22 cellular contexts compared by ENCODE assay signal in the genomic region with DNA sequence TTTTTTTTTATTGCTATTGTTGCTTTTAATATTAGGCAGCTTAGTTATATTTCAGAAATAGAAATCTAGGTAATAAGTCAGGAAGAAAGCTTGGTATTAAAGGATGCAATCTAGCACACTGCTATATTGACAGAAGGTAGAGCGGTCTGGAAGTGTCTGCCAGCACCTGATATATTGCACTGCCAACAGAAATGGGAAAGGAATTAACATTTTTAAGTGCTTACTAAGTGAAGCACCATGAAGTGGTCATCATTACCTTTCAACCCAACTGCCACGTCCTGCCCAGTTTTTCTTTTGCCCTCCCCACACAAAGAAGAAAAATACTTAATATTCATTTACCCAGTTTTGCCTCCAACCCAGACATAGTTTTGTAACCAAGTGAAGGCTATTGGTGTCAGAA.
DNase-seq lines count a peak whose midpoint lies in the region; ATAC-seq and TF ChIP-seq lines count a peak whose summit lies in the region.
"Had no signal": no experiment of that assay in that cellular context is flagged by ENCODE, and none has a peak within 500 bp of the region (broad histone marks: within the 10 kb centered on the region; RNA-seq: fewer than 3 reads in every experiment).

No MANE protein-coding gene starts in this region.

- no peak overlapping the region for H2BK12ac ChIP-seq in mesenchymal stem cell (ENCODE audit: low read length in 2 of 2)

- H4K8ac ChIP-seq in mesenchymal stem cell (ENCODE audit: low read length), result no peak overlapping the region

- H3K4me2 ChIP-seq in mesenchymal stem cell (ENCODE audit: low read length, poor library complexity, severe bottlenecking), result no peak overlapping the region
- H3K4me2 ChIP-seq: GM23338 had no signal

- DNase-seq in NCI-H1417 (lab: John Stamatoyannopoulos, UW) (peak in 2 of 3 experiments; percentile 44 to 47), NCI-H1417 treated with DMSO at 0.1 percent for 48 hours (lab: John Stamatoyannopoulos, UW) (no peak), NCI-H187 treated with DMSO at 0.1 percent for 48 hours (lab: John Stamatoyannopoulos, UW) (peak; percentile 22), SHP77 (lab: John Stamatoyannopoulos, UW) (peak; percentile 15 to 49), mesenchymal stem cell (no peak), foreskin keratinocyte (no peak)
- DNase-seq: 8988T; activated CD4-positive, alpha-beta memory T cell treated with anti-CD3 and anti-CD28 coated beads, Interleukin-2, amount 10 ng/mL, durations not matched to agents 7 days and 5 days; activated T-cell treated with anti-CD3 and anti-CD28 coated beads, Interleukin-2, amount 50 U/mL, for 4 hours; dermis blood vessel endothelial cell; left cardiac atrium; midbrain; MV-4-11; NCI-H2171 treated with DMSO at 0.1 percent for 48 hours; T-helper 17 cell; testis had no signal

- H3K27ac ChIP-seq in mesenchymal stem cell (ENCODE audit: low read length, poor library complexity, severe bottlenecking), result no peak overlapping the region
- H3K27ac ChIP-seq in foreskin keratinocyte, result no peak overlapping the region
- H3K27ac ChIP-seq: breast epithelium, C4-2B, testis had no signal

- H2BK120ac ChIP-seq in mesenchymal stem cell (ENCODE audit: low read depth, low read length), result no peak overlapping the region

- no peak for ATAC-seq in HG03097 (IDR thresholded peaks at IDR 0.05; ENCODE audit: low FRiP score, unreplicated experiment)
- no peak for ATAC-seq in HG03039 (IDR thresholded peaks at IDR 0.05; ENCODE audit: unreplicated experiment)
- no peak for ATAC-seq in foreskin keratinocyte
- ATAC-seq: activated T-cell treated with anti-CD3 and anti-CD28 coated beads, Interleukin-2, amount 50 U/mL, for 4 hours; GM23338; left cardiac atrium; T-helper 17 cell; WTC11 had no signal

- no peak overlapping the region for H2BK5ac ChIP-seq in mesenchymal stem cell (ENCODE audit: low read depth, low read length, poor library complexity, severe bottlenecking)

- H2BK15ac ChIP-seq in mesenchymal stem cell (ENCODE audit: low read depth, poor library complexity, severe bottlenecking), result no peak overlapping the region

- H3K4me3 ChIP-seq in mesenchymal stem cell (ENCODE audit: insufficient read depth in 1 of 2, low read depth in 1 of 2, low read length in 2 of 2), result peak overlapping the region in 1 of 2 experiments; percentile 78
- H3K4me3 ChIP-seq: breast epithelium, GM23338, testis had no signal

- H3K27me3 ChIP-seq in mesenchymal stem cell (ENCODE audit: control insufficient read depth in 1 of 2, insufficient read depth in 1 of 2, low read length in 2 of 2) (no peaks in the 10 kb centered on the region), foreskin keratinocyte (no peaks in the 10 kb centered on the region)
- H3K27me3 ChIP-seq: breast epithelium, testis had no signal

- H3K4me1 ChIP-seq in mesenchymal stem cell (ENCODE audit: control insufficient read depth, insufficient read depth, low read depth, low read length) (no peaks in the 10 kb centered on the region), foreskin keratinocyte (peaks cover 14% of the 10 kb centered on the region)
- H3K4me1 ChIP-seq: breast epithelium, testis had no signal

- no peak for TF ChIP-seq CTCF in foreskin keratinocyte (conservative IDR thresholded peaks at IDR 0.05)

- no peak overlapping the region for H3K14ac ChIP-seq in mesenchymal stem cell (ENCODE audit: low read length in 2 of 2)

- no peak overlapping the region for H2AFZ ChIP-seq in mesenchymal stem cell (ENCODE audit: low read depth, low read length)
- H2AFZ ChIP-seq: GM23338 had no signal

- 73% methylated on average over 2 of the region's 2 CpGs for WGBS in mesenchymal stem cell

- peak overlapping the region; percentile 86 for H3K9ac ChIP-seq in mesenchymal stem cell (ENCODE audit: low read length)

- no peak overlapping the region for H3K23ac ChIP-seq in mesenchymal stem cell (ENCODE audit: low read length in 2 of 2)

- no peak overlapping the region for H3K4ac ChIP-seq in mesenchymal stem cell (ENCODE audit: low read depth in 1 of 2, low read length in 2 of 2)

- H3K79me1 ChIP-seq in mesenchymal stem cell (replicated peaks; ENCODE audit: low read length, poor library complexity, severe bottlenecking), result no peaks in the 10 kb centered on the region

- no peaks in the 10 kb centered on the region for H3K9me3 ChIP-seq in mesenchymal stem cell (ENCODE audit: control insufficient read depth, low read length)
- H3K9me3 ChIP-seq: breast epithelium, testis had no signal

- no peak overlapping the region for H3K18ac ChIP-seq in mesenchymal stem cell (ENCODE audit: low read depth in 1 of 2, low read length in 2 of 2)

- H4K91ac ChIP-seq in mesenchymal stem cell (ENCODE audit: low read length), result no peak overlapping the region

- H2AK5ac ChIP-seq in mesenchymal stem cell (ENCODE audit: low read length, severe bottlenecking), result no peak overlapping the region

- H3K36me3 ChIP-seq in mesenchymal stem cell (ENCODE audit: control insufficient read depth in 1 of 2, insufficient read depth in 2 of 2, low read depth in 1 of 2, low read length in 2 of 2), result no peaks in the 10 kb centered on the region
- H3K36me3 ChIP-seq: breast epithelium had no signal

Comparison
In these comparisons a context has a peak if more than half of its experiments do, and no peak if none do; other contexts are left out.
1. DNase-seq: peak in NCI-H1417 (2 of 3), NCI-H187 treated with DMSO at 0.1 percent for 48 hours (single experiment) and SHP77 (2 of 2); none in NCI-H1417 treated with DMSO at 0.1 percent for 48 hours (single experiment), mesenchymal stem cell (single experiment) and foreskin keratinocyte (0 of 2).